24 cellular contexts compared by ENCODE assay signal in genomic region chr7:139022286-139022685, GRCh38. TPM values are rescaled to one million over a fixed set of nuclear protein-coding genes. Genes with fewer than 3 reads are reported as not detected.
A peak's percentile ranks its signal among the peaks of the same experiment; 100 is the strongest.
DNase-seq lines count a peak whose midpoint lies in the region; ATAC-seq, FAIRE-seq and TF ChIP-seq lines count a peak whose summit lies in the region.
"Had no signal": no experiment of that assay in that cellular context is flagged by ENCODE, and none has a peak within 500 bp of the region (broad histone marks: within the 10 kb centered on the region; RNA-seq: fewer than 3 reads in every experiment).

No MANE protein-coding gene starts in this region.

- H3K36me3 Mint-ChIP-seq in MCF 10A (ENCODE audit: insufficient read depth, unreplicated experiment) (peaks cover 61% of the 10 kb centered on the region), progenitor cell of endocrine pancreas (ENCODE audit: insufficient read depth) (peaks cover 1% of the 10 kb centered on the region)
- peaks cover 51% of the 10 kb centered on the region for H3K36me3 Mint-ChIP-seq in activated T-helper 17 cell treated with anti-CD3 and anti-CD28 coated beads, Interleukin-2, amount 50 U/mL, for 72 hours (ENCODE audit: low read depth)

- H3K27ac ChIP-seq in breast epithelium (no peak overlapping the region), K562 (ENCODE audit: extremely low read depth, low read depth, low read length) (no peak overlapping the region)
- H3K27ac ChIP-seq: A549; BLaER1 treated with 17β-estradiol and CSF1 and Interleukin-3, amounts not matched to agents 10 nM and 100 nM had no signal

- TF ChIP-seq EP300 in K562 (IDR thresholded peaks at IDR 0.05; ENCODE audit: low read length): no peak

- no peaks in the 10 kb centered on the region; the same call in 1 of the 2 replicates for H4K20me1 ChIP-seq in K562 (replicated peaks; ENCODE audit: control insufficient read depth, insufficient read depth, low read length)

- FAIRE-seq in K562 (lab: Jason Lieb, UNC): no peak
- FAIRE-seq: A549, D721Med, GM12878, H54 had no signal

- DNase-seq in MCF 10A (ENCODE audit: unreplicated experiment) (no peak), breast epithelium (ENCODE audit: low spot score in 2 of 2) (no peak), K562 (ENCODE audit: extremely low read depth in 1 of 4, low spot score in 3 of 4) (no peak), progenitor cell of endocrine pancreas (ENCODE audit: low spot score, unreplicated experiment) (no peak), NAMALWA (ENCODE audit: low spot score) (no peak)
- DNase-seq: 8988T; AML-193; BE2C; CD4-positive, alpha-beta T cell; CD8-positive, alpha-beta memory T cell; DMS 273 treated with DMSO at 0.1 percent for 48 hours; DMS79; EL; GDM1; GOT3 had no signal

- peak overlapping the region; percentile 46 for H3K27ac Mint-ChIP-seq in MCF 10A (ENCODE audit: low read depth, unreplicated experiment)
- peak overlapping the region; percentile 8 for H3K27ac Mint-ChIP-seq in progenitor cell of endocrine pancreas
- no peak overlapping the region for H3K27ac Mint-ChIP-seq in activated T-helper 17 cell treated with anti-CD3 and anti-CD28 coated beads, Interleukin-2, amount 50 U/mL, for 72 hours
- H3K27ac Mint-ChIP-seq: CD4-positive, alpha-beta T cell had no signal

- intact Hi-C loops in MCF 10A (cut with micrococcal nuclease) (no loop called here), breast epithelium (cut with DNase I; ENCODE audit: low total_unique reads) (no loop called here), K562 (cut with micrococcal nuclease) (no loop called here)

- no peaks in the 10 kb centered on the region for H3K9me3 Mint-ChIP-seq in MCF 10A (ENCODE audit: unreplicated experiment)
- no peaks in the 10 kb centered on the region for H3K9me3 Mint-ChIP-seq in progenitor cell of endocrine pancreas (ENCODE audit: low read depth)
- H3K9me3 Mint-ChIP-seq in activated T-helper 17 cell treated with anti-CD3 and anti-CD28 coated beads, Interleukin-2, amount 50 U/mL, for 72 hours: no peaks in the 10 kb centered on the region
- H3K9me3 Mint-ChIP-seq: CD4-positive, alpha-beta T cell; CD8-positive, alpha-beta memory T cell had no signal

- BruUV-seq in MCF 10A (replicated peaks; lab: Mats Ljungman, UMichigan): no TSS peak
- BruUV-seq in K562 (replicated peaks; lab: Mats Ljungman, UMichigan): no TSS peak

- H3K4me1 Mint-ChIP-seq in MCF 10A (ENCODE audit: insufficient read depth, unreplicated experiment) (peaks cover 5% of the 10 kb centered on the region), progenitor cell of endocrine pancreas (ENCODE audit: low read depth) (no peaks in the 10 kb centered on the region)
- H3K4me1 Mint-ChIP-seq in activated T-helper 17 cell treated with anti-CD3 and anti-CD28 coated beads, Interleukin-2, amount 50 U/mL, for 72 hours: no peaks in the 10 kb centered on the region
- H3K4me1 Mint-ChIP-seq: CD14-positive monocyte had no signal

- H3K9me1 ChIP-seq in K562 (ENCODE audit: control insufficient read depth, insufficient read depth, low read length): no peaks in the 10 kb centered on the region

- CTCF ChIA-PET in MCF 10A (lab: Yijun Ruan, JAX) (interaction anchor here (1.2 to 2.2 kb wide), 3 partner anchors 12 to 52 kb away, joined by 3 to 4 read pairs (median 3); no protein-coding TSS in a partner anchor), K562 (lab: Yijun Ruan, JAX; ENCODE audit: low intra/inter-chr PET ratio) (no interaction called here)

- POLR2A ChIA-PET in MCF 10A (lab: Yijun Ruan, JAX) (interaction anchor here (0.6 to 1.0 kb wide), 3 partner anchors 11 to 70 kb away, joined by 3 to 5 read pairs (median 3); partner anchors contain the start of gene ZC3HAV1L), K562 (lab: Yijun Ruan, JAX) (interaction anchor here (0.5 to 1.2 kb wide), 3 partner anchors 20 to 492 kb away, joined by 3 to 4 read pairs (median 4); no protein-coding TSS in a partner anchor)

- H3K27me3 Mint-ChIP-seq in MCF 10A (ENCODE audit: insufficient read depth, unreplicated experiment) (no peaks in the 10 kb centered on the region), progenitor cell of endocrine pancreas (no peaks in the 10 kb centered on the region)
- H3K27me3 Mint-ChIP-seq in activated T-helper 17 cell treated with anti-CD3 and anti-CD28 coated beads, Interleukin-2, amount 50 U/mL, for 72 hours: no peaks in the 10 kb centered on the region
- H3K27me3 Mint-ChIP-seq: CD4-positive, alpha-beta T cell; CD8-positive, alpha-beta memory T cell had no signal

- no peak for TF ChIP-seq POLR2A in breast epithelium (IDR thresholded peaks at IDR 0.05)
- TF ChIP-seq POLR2A in K562 (conservative IDR thresholded peaks at IDR 0.05): no peak

- H3K4me1 ChIP-seq in breast epithelium: no peaks in the 10 kb centered on the region
- no peaks in the 10 kb centered on the region for H3K4me1 ChIP-seq in K562 (replicated peaks in 1 of 2; ENCODE audit: control insufficient read depth in 2 of 2, insufficient read depth in 2 of 2, low read length in 2 of 2)
- H3K4me1 ChIP-seq: BE2C; BLaER1 treated with 17β-estradiol and CSF1 and Interleukin-3, amounts not matched to agents 10 nM and 100 nM; HAP-1 had no signal

- in situ Hi-C loops in K562 (cut with MboI): no loop called here

- no peak overlapping the region for H3K4me3 ChIP-seq in breast epithelium
- H3K4me3 ChIP-seq in K562: no peak overlapping the region
- H3K4me3 ChIP-seq: A549; BLaER1 treated with 17β-estradiol and CSF1 and Interleukin-3, amounts not matched to agents 10 nM and 100 nM; GM12878; HAP-1 had no signal

- H3K4me3 Mint-ChIP-seq in MCF 10A (ENCODE audit: unreplicated experiment) (no peak overlapping the region), progenitor cell of endocrine pancreas (ENCODE audit: low read depth) (no peak overlapping the region)
- H3K4me3 Mint-ChIP-seq in activated T-helper 17 cell treated with anti-CD3 and anti-CD28 coated beads, Interleukin-2, amount 50 U/mL, for 72 hours: no peak overlapping the region
- H3K4me3 Mint-ChIP-seq: CD14-positive monocyte; CD4-positive, alpha-beta T cell; CD8-positive, alpha-beta memory T cell had no signal

- H3K27me3 ChIP-seq in breast epithelium: no peaks in the 10 kb centered on the region
- no peaks in the 10 kb centered on the region; a peak in 1 of 5 replicates for H3K27me3 ChIP-seq in K562 (ENCODE audit: control insufficient read depth in 2 of 2, insufficient read depth in 2 of 2, low read length in 2 of 2)
- H3K27me3 ChIP-seq: BE2C; BLaER1 treated with 17β-estradiol and CSF1 and Interleukin-3, amounts not matched to agents 10 nM and 100 nM had no signal

- no peaks in the 10 kb centered on the region for H3K79me2 ChIP-seq in K562 (ENCODE audit: control insufficient read depth, insufficient read depth, low read length)

- ATAC-seq in K562 (no peak), HG03354 (IDR thresholded peaks at IDR 0.05; ENCODE audit: poor library complexity, severe bottlenecking, unreplicated experiment) (no peak)
- ATAC-seq in activated T-helper 17 cell treated with anti-CD3 and anti-CD28 coated beads, Interleukin-2, amount 50 U/mL, for 72 hours (replicated peaks): no peak
- ATAC-seq: A549, GM12878 had no signal

- 10% methylated on average over 4 of the region's 4 CpGs for WGBS in K562 (ENCODE audit: insufficient coverage, low coverage, missing lambda C conversion rate)

- H3K36me3 ChIP-seq in breast epithelium (peaks cover 6% of the 10 kb centered on the region), K562 (ENCODE audit: control insufficient read depth, insufficient read depth, low read length) (no peaks in the 10 kb centered on the region)

- no peak overlapping the region for H3K9ac ChIP-seq in K562 (ENCODE audit: insufficient read depth in 1 of 2, low read depth in 2 of 2, low read length in 2 of 2)
- H3K9ac ChIP-seq: BLaER1 treated with 17β-estradiol and CSF1 and Interleukin-3, amounts not matched to agents 10 nM and 100 nM had no signal

- no peak overlapping the region for H3K4me2 ChIP-seq in K562 (ENCODE audit: insufficient read depth, low read length)
- H3K4me2 ChIP-seq: A549; BLaER1 treated with 17β-estradiol and CSF1 and Interleukin-3, amounts not matched to agents 10 nM and 100 nM had no signal

- TF ChIP-seq CTCF in MCF 10A (IDR thresholded peaks at IDR 0.05; ENCODE audit: unreplicated experiment) (no peak), breast epithelium (IDR thresholded peaks at IDR 0.05) (no peak), K562 (IDR thresholded peaks at IDR 0.05 in 2 of 3, conservative IDR thresholded peaks at IDR 0.05 in 1 of 3; ENCODE audit: insufficient read depth in 2 of 3, low read depth in 1 of 3, low read length in 3 of 3) (no peak), progenitor cell of endocrine pancreas (IDR thresholded peaks at IDR 0.05; ENCODE audit: unreplicated experiment) (no peak)

- no peak for TF ChIP-seq RAD21 in K562 (CRISPR knock-in tag; conservative IDR thresholded peaks at IDR 0.05 in 1 of 2, IDR thresholded peaks at IDR 0.05 in 1 of 2)

- no peaks in the 10 kb centered on the region for H3K9me3 ChIP-seq in breast epithelium
- no peaks in the 10 kb centered on the region for H3K9me3 ChIP-seq in K562 (replicated peaks; ENCODE audit: control insufficient read depth, insufficient read depth, low read depth, low read length)
- H3K9me3 ChIP-seq: A549; BE2C; BLaER1 treated with 17β-estradiol and CSF1 and Interleukin-3, amounts not matched to agents 10 nM and 100 nM; HAP-1 had no signal

- no peak overlapping the region for H2AFZ ChIP-seq in K562 (ENCODE audit: low read depth, low read length)

RNA-seq across cellular contexts. Expression of gene ZC3HAV1L, which starts 13.6 kb away (rescaled TPM):
- 10.9 and 13.7 TPM in 2 replicates for total RNA-seq in MCF 10A (2022)
- 10 to 100 TPM; 12.5 to 24.9 (median 19.3) TPM for total RNA-seq in breast epithelium
- total RNA-seq in K562 (2011; cell fraction: chromatin; rRNA removed; ENCODE audit: low replicate concordance): not detected in 2 replicates
- total RNA-seq in K562 (2011; cell fraction: nucleolus; rRNA removed): not detected in 2 replicates
- total RNA-seq in K562 (2011; cell fraction: nucleoplasm; rRNA removed): not detected in 2 replicates
- not detected in 2 replicates for total RNA-seq in K562 (2014; rRNA removed)
- not detected in 2 replicates for total RNA-seq in K562 (2014; rRNA removed; fragmentation: Illumina TruSeq; extraction: Trizol)
- not detected in 2 replicates for total RNA-seq in K562 (2015; rRNA removed; fragmentation: Illumina TruSeq; extraction: Trizol)
- not detected in 2 replicates for total RNA-seq in K562 (2021)
- not detected in 2 replicates for polyA plus RNA-seq in K562 (2011; rRNA removed)
- not detected in 2 replicates for polyA plus RNA-seq in K562 (2011; cell fraction: cytosol; rRNA removed)
- not detected in 2 replicates for polyA plus RNA-seq in K562 (2011; cell fraction: nucleus; rRNA removed)
- polyA plus RNA-seq in K562 (2012): not detected in 2 replicates
- not detected in 2 replicates for polyA plus RNA-seq in K562 (2014; fragmentation: Illumina TruSeq; extraction: Trizol)
- polyA plus RNA-seq in K562 (2014; fragmentation: Nextera tagmentation; extraction: Ambion mirVana): not detected
- polyA plus RNA-seq in K562 (2014; rRNA removed): not detected in 2 replicates
- polyA minus RNA-seq in K562 (2011; rRNA and poly(A)+ RNA removed): not detected in 2 replicates
- not detected in 2 replicates for polyA minus RNA-seq in K562 (2011; cell fraction: cytosol; rRNA and poly(A)+ RNA removed)
- not detected in 2 replicates for polyA minus RNA-seq in K562 (2011; cell fraction: nucleus; rRNA and poly(A)+ RNA removed)
- total RNA-seq in progenitor cell of endocrine pancreas: 16.5 and 18.2 TPM in 2 replicates
- total RNA-seq in activated T-helper 17 cell treated with anti-CD3 and anti-CD28 coated beads, Interleukin-2, amount 50 U/mL, for 72 hours: 10 to 100 TPM; 23.6 to 32.4 TPM

RNA-seq across cellular contexts. Expression of gene KIAA1549, which starts 41.1 kb away (rescaled TPM):
- 7.1 and 8.4 TPM in 2 replicates for total RNA-seq in MCF 10A (2022)
- total RNA-seq in breast epithelium: 1 to 10 TPM; 1.8 to 3.9 (median 2.8) TPM
- total RNA-seq in K562 (2011; cell fraction: chromatin; rRNA removed; ENCODE audit: low replicate concordance): 1.3 and 1.6 TPM in 2 replicates
- 0.53 and 0.67 TPM in 2 replicates for total RNA-seq in K562 (2011; cell fraction: nucleolus; rRNA removed)
- 0.88 and 1.8 TPM in 2 replicates for total RNA-seq in K562 (2011; cell fraction: nucleoplasm; rRNA removed)
- 0.04 and 0.09 TPM in 2 replicates for total RNA-seq in K562 (2014; rRNA removed)
- total RNA-seq in K562 (2014; rRNA removed; fragmentation: Illumina TruSeq; extraction: Trizol): 0.07 and 0.10 TPM in 2 replicates
- 0.04 TPM in 2 replicates for total RNA-seq in K562 (2015; rRNA removed; fragmentation: Illumina TruSeq; extraction: Trizol)
- 0.25 and 0.29 TPM in 2 replicates for total RNA-seq in K562 (2021)
- polyA plus RNA-seq in K562 (2011; rRNA removed): 0.17 and 0.24 TPM in 2 replicates
- polyA plus RNA-seq in K562 (2011; cell fraction: cytosol; rRNA removed): 0.27 and 0.29 TPM in 2 replicates
- 0.48 and 0.78 TPM in 2 replicates for polyA plus RNA-seq in K562 (2011; cell fraction: nucleus; rRNA removed)
- polyA plus RNA-seq in K562 (2012): 0.17 and 0.24 TPM in 2 replicates
- 0.16 and 0.24 TPM in 2 replicates for polyA plus RNA-seq in K562 (2014; fragmentation: Illumina TruSeq; extraction: Trizol)
- under 1 TPM; 0.01 TPM for polyA plus RNA-seq in K562 (2014; fragmentation: Nextera tagmentation; extraction: Ambion mirVana)
- 0.04 and 0.05 TPM in 2 replicates for polyA plus RNA-seq in K562 (2014; rRNA removed)
- polyA minus RNA-seq in K562 (2011; rRNA and poly(A)+ RNA removed): 0.39 and 0.48 TPM in 2 replicates
- 0.10 and 0.55 TPM in 2 replicates for polyA minus RNA-seq in K562 (2011; cell fraction: cytosol; rRNA and poly(A)+ RNA removed)
- 0.67 TPM in 2 replicates for polyA minus RNA-seq in K562 (2011; cell fraction: nucleus; rRNA and poly(A)+ RNA removed)
- 43.1 and 45.8 TPM in 2 replicates for total RNA-seq in progenitor cell of endocrine pancreas
- total RNA-seq in activated T-helper 17 cell treated with anti-CD3 and anti-CD28 coated beads, Interleukin-2, amount 50 U/mL, for 72 hours: 1 to 10 TPM; 1.1 to 1.2 TPM
- total RNA-seq: CD4-positive, alpha-beta T cell had no signal
- polyA plus RNA-seq: CD8-positive, alpha-beta memory T cell had no signal

Comparison
In these comparisons a context has a peak if more than half of its experiments do, and no peak if none do; other contexts are left out.
1. RNA of gene ZC3HAV1L, which starts 13.6 kb away (total RNA-seq): 23.6 to 32.4 TPM in activated T-helper 17 cell treated with anti-CD3 and anti-CD28 coated beads, Interleukin-2, amount 50 U/mL, for 72 hours, 12.5 to 24.9 TPM in breast epithelium, 16.5 to 18.2 TPM in progenitor cell of endocrine pancreas and 10.9 to 13.7 TPM in MCF 10A; not detected in K562; every median in the first group is over 10 times any median in the second.